In genomic region chr7:33048257-33048656, GRCh38 we compare ENCODE assay signal across 17 cellular contexts. TPM values are rescaled to one million over a fixed set of nuclear protein-coding genes. Genes with fewer than 3 reads are reported as not detected.
DNase-seq lines count a peak whose midpoint lies in the region; ATAC-seq, FAIRE-seq and TF ChIP-seq lines count a peak whose summit lies in the region.
"Had no signal": no experiment of that assay in that cellular context is flagged by ENCODE, and none has a peak within 500 bp of the region (broad histone marks: within the 10 kb centered on the region; RNA-seq: fewer than 3 reads in every experiment).

No MANE protein-coding gene starts in this region.

- peak overlapping the region in 1 of 3 donors; percentile 51 for H3K27ac Mint-ChIP-seq in CD4-positive, CD25-positive, alpha-beta regulatory T cell

- no peaks in the 10 kb centered on the region for H3K36me3 ChIP-seq in CD4-positive, CD25-positive, alpha-beta regulatory T cell (ENCODE audit: control insufficient read depth, insufficient read depth, low read length)
- H3K36me3 ChIP-seq in K562 (ENCODE audit: control insufficient read depth, insufficient read depth, low read length), result no peaks in the 10 kb centered on the region; the same call in 2 of the 3 replicates
- no peaks in the 10 kb centered on the region for H3K36me3 ChIP-seq in gastrocnemius medialis
- H3K36me3 ChIP-seq: BE2C, HAP-1 had no signal

- in situ Hi-C loops in K562 (cut with MboI), result loop anchor here (10.0 kb wide), 1 partner anchor 353 kb away; no protein-coding TSS in a partner anchor
- in situ Hi-C loops in gastrocnemius medialis (cut with MboI; ENCODE audit: low sequenced_read_pairs in 4 of 4), result no loop called here

- peaks cover 5% of the 10 kb centered on the region; the same call in 1 of the 2 replicates for H4K20me1 ChIP-seq in K562 (replicated peaks; ENCODE audit: control insufficient read depth, insufficient read depth, low read length)

- CTCF ChIA-PET in K562 (lab: Yijun Ruan, JAX; ENCODE audit: low intra/inter-chr PET ratio), result no interaction called here

- H3K4me3 ChIP-seq in CD4-positive, CD25-positive, alpha-beta regulatory T cell (ENCODE audit: low read depth, low read length), result peak overlapping the region; percentile 26
- H3K4me3 ChIP-seq in K562 (no peak overlapping the region), gastrocnemius medialis (no peak overlapping the region)
- H3K4me3 ChIP-seq: GM23248, HAP-1 had no signal

- H3K4me3 Mint-ChIP-seq in CD4-positive, CD25-positive, alpha-beta regulatory T cell, result peak overlapping the region in 2 of 4 donors; percentile 11 to 26
- H3K4me3 Mint-ChIP-seq: CD4-positive, alpha-beta memory T cell had no signal

- no peak for TF ChIP-seq EP300 in K562 (IDR thresholded peaks at IDR 0.05; ENCODE audit: low read length)

- H3K27ac ChIP-seq in 22Rv1, result peak overlapping the region; percentile 99; the same call in 1 of the 2 replicates
- no peak overlapping the region for H3K27ac ChIP-seq in CD4-positive, CD25-positive, alpha-beta regulatory T cell (ENCODE audit: insufficient read depth, low read length, poor library complexity, severe bottlenecking)
- no peak overlapping the region for H3K27ac ChIP-seq in K562 (ENCODE audit: extremely low read depth, low read depth, low read length)
- peak overlapping the region in 3 of 4 donors; percentile 74 to 81 (median 75) for H3K27ac ChIP-seq in gastrocnemius medialis
- H3K27ac ChIP-seq: C4-2B, GM23248 had no signal

- TF ChIP-seq POLR2A in K562 (conservative IDR thresholded peaks at IDR 0.05) (no peak), gastrocnemius medialis (IDR thresholded peaks at IDR 0.05) (no peak)

- no peaks in the 10 kb centered on the region for H3K27me3 Mint-ChIP-seq in CD4-positive, CD25-positive, alpha-beta regulatory T cell
- H3K27me3 Mint-ChIP-seq: CD4-positive, alpha-beta memory T cell had no signal

- no peaks in the 10 kb centered on the region for H3K9me1 ChIP-seq in K562 (ENCODE audit: control insufficient read depth, insufficient read depth, low read length)

- no peak overlapping the region for H2AFZ ChIP-seq in K562 (ENCODE audit: low read depth, low read length)
- H2AFZ ChIP-seq: GM23248 had no signal

- H3K79me2 ChIP-seq in K562 (ENCODE audit: control insufficient read depth, insufficient read depth, low read length), result peaks cover 95% of the 10 kb centered on the region

- H3K4me2 ChIP-seq in K562 (ENCODE audit: insufficient read depth, low read length), result no peak overlapping the region

- intact Hi-C loops in K562 (cut with micrococcal nuclease) (no loop called here), gastrocnemius medialis (cut with DNase I; ENCODE audit: low total_unique reads) (loop anchor here (10.0 kb wide), 1 partner anchor 553 kb away; the partner anchor contains the start of genes AVL9 and LSM5)

- POLR2A ChIA-PET in K562 (lab: Yijun Ruan, JAX), result interaction anchor here (1.7 kb wide), 1 partner anchor 9 kb away, joined by 6 read pairs; no protein-coding TSS in a partner anchor

- H3K4me1 ChIP-seq in CD4-positive, CD25-positive, alpha-beta regulatory T cell (ENCODE audit: control insufficient read depth, insufficient read depth, low read length, poor library complexity, severe bottlenecking), result peaks cover 37% of the 10 kb centered on the region
- H3K4me1 ChIP-seq in K562 (replicated peaks in 1 of 2; ENCODE audit: control insufficient read depth in 2 of 2, insufficient read depth in 2 of 2, low read length in 2 of 2), result peaks cover 5 to 6% of the 10 kb centered on the region in 2 experiments; a peak in 3 of 5 replicates
- peaks cover 56 to 58% of the 10 kb centered on the region in 2 donors for H3K4me1 ChIP-seq in gastrocnemius medialis

- no peaks in the 10 kb centered on the region for H3K27me3 ChIP-seq in CD4-positive, CD25-positive, alpha-beta regulatory T cell (ENCODE audit: control insufficient read depth, insufficient read depth, low read length)
- H3K27me3 ChIP-seq in K562 (ENCODE audit: control insufficient read depth in 2 of 2, insufficient read depth in 2 of 2, low read length in 2 of 2) (no peaks in the 10 kb centered on the region), gastrocnemius medialis (no peaks in the 10 kb centered on the region)
- H3K27me3 ChIP-seq: BE2C had no signal

- WGBS in K562 (ENCODE audit: insufficient coverage, low coverage, missing lambda C conversion rate), result 97% methylated on average over 3 of the region's 3 CpGs

- no peaks in the 10 kb centered on the region for H3K36me3 Mint-ChIP-seq in CD4-positive, CD25-positive, alpha-beta regulatory T cell
- H3K36me3 Mint-ChIP-seq: CD4-positive, alpha-beta memory T cell had no signal

- peaks cover 42 to 74% (median 60%) of the 10 kb centered on the region in 4 donors for H3K4me1 Mint-ChIP-seq in CD4-positive, CD25-positive, alpha-beta regulatory T cell

- no peak for ATAC-seq in CD4-positive, CD25-positive, alpha-beta regulatory T cell (ENCODE audit: low read depth in 2 of 2)
- ATAC-seq in K562 (no peak), gastrocnemius medialis (no peak), GM18858 (IDR thresholded peaks at IDR 0.05; ENCODE audit: unreplicated experiment) (no peak), HG02973 (IDR thresholded peaks at IDR 0.05; ENCODE audit: unreplicated experiment) (no peak)

- no peaks in the 10 kb centered on the region for H3K9me3 Mint-ChIP-seq in CD4-positive, CD25-positive, alpha-beta regulatory T cell
- H3K9me3 Mint-ChIP-seq: CD4-positive, alpha-beta memory T cell had no signal

- no TSS peak for BruUV-seq in K562 (replicated peaks; lab: Mats Ljungman, UMichigan)

- H3K9me3 ChIP-seq in CD4-positive, CD25-positive, alpha-beta regulatory T cell (ENCODE audit: control insufficient read depth in 2 of 2, low read length in 2 of 2), result no peaks in the 10 kb centered on the region
- H3K9me3 ChIP-seq in K562 (replicated peaks; ENCODE audit: control insufficient read depth, insufficient read depth, low read depth, low read length) (no peaks in the 10 kb centered on the region), gastrocnemius medialis (no peaks in the 10 kb centered on the region)
- H3K9me3 ChIP-seq: BE2C, HAP-1 had no signal

- FAIRE-seq in K562 (lab: Jason Lieb, UNC), result no peak
- FAIRE-seq: GM19239 had no signal

- H3K9ac ChIP-seq in K562 (ENCODE audit: insufficient read depth in 1 of 2, low read depth in 2 of 2, low read length in 2 of 2), result no peak overlapping the region
- H3K9ac ChIP-seq: GM23248 had no signal

- DNase-seq in CD4-positive, CD25-positive, alpha-beta regulatory T cell, result no peak
- DNase-seq in K562 (ENCODE audit: extremely low read depth in 1 of 4, low spot score in 3 of 4), result no peak
- DNase-seq in gastrocnemius medialis, result no peak
- no peak for DNase-seq in NCI-H2171 treated with DMSO at 0.1 percent for 48 hours (lab: John Stamatoyannopoulos, UW)
- DNase-seq: 8988T; BE2C; CD4-positive, alpha-beta memory T cell; DMS153; DMS79; GF-D8; GM23248 had no signal

- TF ChIP-seq CTCF in 22Rv1 (IDR thresholded peaks at IDR 0.05) (no peak), K562 (IDR thresholded peaks at IDR 0.05 in 2 of 3, conservative IDR thresholded peaks at IDR 0.05 in 1 of 3; ENCODE audit: insufficient read depth in 2 of 3, low read depth in 1 of 3, low read length in 3 of 3) (no peak), gastrocnemius medialis (IDR thresholded peaks at IDR 0.05 in 4 of 5, conservative IDR thresholded peaks at IDR 0.05 in 1 of 5) (no peak)

- no peak for TF ChIP-seq RAD21 in K562 (CRISPR knock-in tag; conservative IDR thresholded peaks at IDR 0.05 in 1 of 2, IDR thresholded peaks at IDR 0.05 in 1 of 2)

TF ChIP-seq in K562, 482 proteins besides CTCF, POLR2A, EP300 and RAD21:
- peak; percentile 90 for TF ChIP-seq TFE3 (CRISPR knock-in tag; IDR thresholded peaks at IDR 0.05)
- TF ChIP-seq MAZ (CRISPR knock-in tag; conservative IDR thresholded peaks at IDR 0.05 in 1 of 2, IDR thresholded peaks at IDR 0.05 in 1 of 2), result no peak
- no peak for TF ChIP-seq PRMT5 (CRISPR knock-in tag; IDR thresholded peaks at IDR 0.05)

RNA-seq across cellular contexts. Expression of gene NT5C3A, which starts 14.3 kb away (rescaled TPM):
- total RNA-seq in CD4-positive, CD25-positive, alpha-beta regulatory T cell, result 61.7 TPM
- 10 to 100 TPM; 55.1 to 74.0 (median 61.3) TPM for polyA plus RNA-seq in CD4-positive, CD25-positive, alpha-beta regulatory T cell
- total RNA-seq in K562 (2011; cell fraction: chromatin; rRNA removed; ENCODE audit: low replicate concordance), result 35.5 and 114 TPM in 2 replicates
- total RNA-seq in K562 (2011; cell fraction: nucleolus; rRNA removed), result 28.3 and 40.7 TPM in 2 replicates
- total RNA-seq in K562 (2011; cell fraction: nucleoplasm; rRNA removed), result 50.2 and 78.4 TPM in 2 replicates
- total RNA-seq in K562 (2014; rRNA removed) (42.9 and 45.1 TPM in 2 replicates), K562 (2014; rRNA removed; fragmentation: Illumina TruSeq; extraction: Trizol) (60.1 and 62.7 TPM in 2 replicates), K562 (2015; rRNA removed; fragmentation: Illumina TruSeq; extraction: Trizol) (38.8 and 43.4 TPM in 2 replicates), K562 (2021) (33.1 and 36.1 TPM in 2 replicates), gastrocnemius medialis (100 to 1,000 TPM in 1 of 4 donors, 10 to 100 TPM in 3; 37.5 to 101 (median 71.4) TPM)
- polyA plus RNA-seq in K562 (2011; rRNA removed) (34.6 and 43.1 TPM in 2 replicates), K562 (2014; fragmentation: Illumina TruSeq; extraction: Trizol) (40.0 and 41.7 TPM in 2 replicates), K562 (2014; fragmentation: Nextera tagmentation; extraction: Ambion mirVana) (10 to 100 TPM; 18.6 to 27.0 TPM), K562 (2014; rRNA removed) (35.0 and 47.6 TPM in 2 replicates)
- 4.3 and 11.8 TPM in 2 replicates for polyA plus RNA-seq in K562 (2011; cell fraction: cytosol; rRNA removed)
- 8.1 and 14.4 TPM in 2 replicates for polyA plus RNA-seq in K562 (2011; cell fraction: nucleus; rRNA removed)
- polyA plus RNA-seq in K562 (2012), result 32.9 and 39.1 TPM in 2 replicates
- 22.4 and 29.2 TPM in 2 replicates for polyA minus RNA-seq in K562 (2011; rRNA and poly(A)+ RNA removed)
- 8.5 and 10.3 TPM in 2 replicates for polyA minus RNA-seq in K562 (2011; cell fraction: cytosol; rRNA and poly(A)+ RNA removed)
- polyA minus RNA-seq in K562 (2011; cell fraction: nucleus; rRNA and poly(A)+ RNA removed), result 12.5 and 20.1 TPM in 2 replicates

Comparison
In these comparisons a context has a peak if more than half of its experiments do, and no peak if none do; other contexts are left out.
1. H3K27ac ChIP-seq: peak in 22Rv1 (single experiment) and gastrocnemius medialis (3 of 4); none in CD4-positive, CD25-positive, alpha-beta regulatory T cell (single experiment) and K562 (single experiment).